In genomic region chr10:12958546-12959110, GRCh38 we compare ENCODE assay signal across 17 cellular contexts.
"Had no signal": no experiment of that assay in that cellular context is flagged by ENCODE, and none has a peak within 500 bp of the region (broad histone marks: within the 10 kb centered on the region; RNA-seq: fewer than 3 reads in every experiment).

No MANE protein-coding gene starts in this region.

- FAIRE-seq: colon, islet of Langerhans, small intestine had no signal

- H3K36me3 ChIP-seq: sigmoid colon, suprapubic skin, thyroid gland, uterus had no signal

- DNase-seq: cerebellar nuclear complex; dermis blood vessel endothelial cell; foreskin keratinocyte; hippocampal formation; kidney glomerular epithelial cell; mucosa of descending colon; sigmoid colon; small intestine; stimulated activated CD4-positive, alpha-beta T cell treated with anti-CD3 and anti-CD28 coated beads, Interleukin-12 subunit alpha, Interleukin-12 subunit beta, amount 100 ng/mL, for 4 hours; stimulated activated naive CD8-positive, alpha-beta T cell treated with anti-CD3 and anti-CD28 coated beads, Interleukin-15, Interleukin-2, amounts not matched to agents 100 U/mL and 50 U/mL, for 24 hours; thyroid gland; uterus had no signal

- H3K27ac ChIP-seq: foreskin keratinocyte, suprapubic skin, thyroid gland had no signal

- H3K27ac Mint-ChIP-seq: natural killer cell treated with Interleukin-12 subunit alpha and Interleukin-12 subunit beta and Interleukin-15 and Interleukin-18, amount 100 ng/mL, for 72 hours; stimulated activated effector memory CD8-positive, alpha-beta T cell treated with anti-CD3 and anti-CD28 coated beads, Interleukin-12 subunit alpha, Interleukin-12 subunit beta, amount 100 ng/mL, for 72 hours had no signal

- H3K4me3 Mint-ChIP-seq: natural killer cell treated with Interleukin-12 subunit alpha and Interleukin-12 subunit beta and Interleukin-15 and Interleukin-18, amount 100 ng/mL, for 72 hours; stimulated activated effector memory CD8-positive, alpha-beta T cell treated with anti-CD3 and anti-CD28 coated beads, Interleukin-12 subunit alpha, Interleukin-12 subunit beta, amount 100 ng/mL, for 72 hours had no signal

- H3K4me1 ChIP-seq: sigmoid colon, thyroid gland had no signal

- H3K36me3 Mint-ChIP-seq: natural killer cell treated with Interleukin-12 subunit alpha and Interleukin-12 subunit beta and Interleukin-15 and Interleukin-18, amount 100 ng/mL, for 72 hours; stimulated activated effector memory CD8-positive, alpha-beta T cell treated with anti-CD3 and anti-CD28 coated beads, Interleukin-12 subunit alpha, Interleukin-12 subunit beta, amount 100 ng/mL, for 72 hours had no signal

- H3K9me3 ChIP-seq: mucosa of descending colon, sigmoid colon, suprapubic skin, thyroid gland, uterus had no signal

- H3K27me3 ChIP-seq: sigmoid colon, suprapubic skin, thyroid gland, uterus had no signal

- H3K4me1 Mint-ChIP-seq: stimulated activated effector memory CD8-positive, alpha-beta T cell treated with anti-CD3 and anti-CD28 coated beads, Interleukin-12 subunit alpha, Interleukin-12 subunit beta, amount 100 ng/mL, for 72 hours had no signal

- ATAC-seq: foreskin keratinocyte; mucosa of descending colon; natural killer cell treated with Interleukin-12 subunit alpha and Interleukin-12 subunit beta and Interleukin-15 and Interleukin-18, amount 100 ng/mL, for 72 hours; stimulated activated effector memory CD8-positive, alpha-beta T cell treated with anti-CD3 and anti-CD28 coated beads, Interleukin-12 subunit alpha, Interleukin-12 subunit beta, amount 100 ng/mL, for 72 hours; stimulated activated naive CD8-positive, alpha-beta T cell treated with anti-CD3 and anti-CD28 coated beads, Interleukin-15, Interleukin-2, amounts not matched to agents 100 U/mL and 50 U/mL, for 24 hours had no signal

- H3K4me3 ChIP-seq: mucosa of descending colon, sigmoid colon, suprapubic skin, thyroid gland, uterus had no signal

- H3K9me3 Mint-ChIP-seq: natural killer cell treated with Interleukin-12 subunit alpha and Interleukin-12 subunit beta and Interleukin-15 and Interleukin-18, amount 100 ng/mL, for 72 hours had no signal
